Comparison of ENCODE assay signal across 14 cellular contexts in the genomic region with DNA sequence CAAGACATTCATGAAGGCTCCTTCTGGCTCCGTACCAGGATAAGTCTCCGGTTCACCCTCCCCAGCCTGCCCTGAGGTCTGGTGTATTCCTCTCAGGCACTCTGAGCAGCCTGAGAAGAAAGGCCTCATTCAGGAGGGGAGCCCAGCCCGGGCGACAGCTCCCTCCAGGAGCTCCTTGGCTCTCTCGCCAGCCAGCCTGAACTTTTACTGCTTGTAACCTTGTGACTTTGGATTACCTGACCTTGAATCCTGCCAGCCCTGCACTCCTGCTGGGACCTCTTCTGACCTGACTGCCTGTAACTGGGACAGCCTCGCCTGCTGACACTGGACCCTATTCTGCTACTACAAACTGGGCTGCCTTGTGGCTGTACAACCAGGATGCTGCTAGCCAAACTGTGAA.
DNase-seq lines count a peak whose midpoint lies in the region; TF ChIP-seq lines count a peak whose summit lies in the region.
"Had no signal": no experiment of that assay in that cellular context is flagged by ENCODE, and none has a peak within 500 bp of the region (broad histone marks: within the 10 kb centered on the region; RNA-seq: fewer than 3 reads in every experiment).

No MANE protein-coding gene starts in this region.

- no peaks in the 10 kb centered on the region for H3K9me3 Mint-ChIP-seq in T-helper 1 cell treated with Interleukin-12 subunit alpha and Interleukin-12 subunit beta and Interleukin-4 antibody, amounts not matched to agents 30 μg/mL and 1 μg/mL, for 36 hours
- no peaks in the 10 kb centered on the region for H3K9me3 Mint-ChIP-seq in T-helper 2 cell treated with Interferon-gamma antibody and Interleukin-4, amounts not matched to agents 5 μg/mL and 100 μg/mL, for 36 hours
- H3K9me3 Mint-ChIP-seq: activated CD4-positive, alpha-beta T cell treated with anti-CD3 and anti-CD28 coated beads, Interleukin-2, amount 10 ng/mL, durations not matched to agents 24 days and 14 days; activated T-helper 1 cell treated with anti-CD3 and anti-CD28 coated beads, Interleukin-12 subunit alpha, Interleukin-12 subunit beta, Interleukin-2, Interleukin-4 antibody, amounts not matched to agents 30 ng/mL and 10 ng/mL and 1 ng/mL, durations not matched to agents 14 hours and 24 hours and 36 hours had no signal

- H3K27me3 Mint-ChIP-seq in T-helper 1 cell treated with Interleukin-12 subunit alpha and Interleukin-12 subunit beta and Interleukin-4 antibody, amounts not matched to agents 30 μg/mL and 1 μg/mL, for 36 hours (ENCODE audit: low read depth), result no peaks in the 10 kb centered on the region
- no peaks in the 10 kb centered on the region for H3K27me3 Mint-ChIP-seq in T-helper 2 cell treated with Interferon-gamma antibody and Interleukin-4, amounts not matched to agents 5 μg/mL and 100 μg/mL, for 36 hours (ENCODE audit: low read depth)
- H3K27me3 Mint-ChIP-seq: activated CD4-positive, alpha-beta T cell treated with anti-CD3 and anti-CD28 coated beads, Interleukin-2, amount 10 ng/mL, durations not matched to agents 24 days and 14 days had no signal

- DNase-seq in T-helper 1 cell (no peak), caudate nucleus (lab: John Stamatoyannopoulos, UW) (peak in 15 of 61 donors; percentile 20 to 69 (median 34)), hypothalamus (lab: John Stamatoyannopoulos, UW) (peak in 26 of 51 donors; percentile 22 to 76 (median 45)), spleen (no peak), COR-L47 (lab: John Stamatoyannopoulos, UW) (no peak), glomerular visceral epithelial cell (ENCODE audit: extremely low spot score) (no peak)
- no peak for DNase-seq in T-helper 2 cell treated with Interferon-gamma antibody and Interleukin-4, amounts not matched to agents 5 μg/mL and 100 μg/mL, for 36 hours (ENCODE audit: low spot score)
- DNase-seq: activated CD4-positive, alpha-beta T cell treated with anti-CD3 and anti-CD28 coated beads, Interleukin-2, amount 10 ng/mL, durations not matched to agents 24 days and 14 days; SHP77; stimulated activated CD4-positive, alpha-beta T cell treated with anti-CD3 and anti-CD28 coated beads, Interleukin-12 subunit alpha, Interleukin-12 subunit beta, amount 100 ng/mL, for 4 hours; T1000 had no signal

- TF ChIP-seq POLR2A in spleen (IDR thresholded peaks at IDR 0.05), result no peak

- peaks cover 28% of the 10 kb centered on the region for H3K36me3 Mint-ChIP-seq in T-helper 1 cell treated with Interleukin-12 subunit alpha and Interleukin-12 subunit beta and Interleukin-4 antibody, amounts not matched to agents 30 μg/mL and 1 μg/mL, for 36 hours (ENCODE audit: low read depth)
- peaks cover 35% of the 10 kb centered on the region for H3K36me3 Mint-ChIP-seq in T-helper 2 cell treated with Interferon-gamma antibody and Interleukin-4, amounts not matched to agents 5 μg/mL and 100 μg/mL, for 36 hours (ENCODE audit: low read depth)

- H3K9me3 ChIP-seq in spleen, result no peaks in the 10 kb centered on the region

- peak overlapping the region; percentile 29 for H3K27ac Mint-ChIP-seq in T-helper 1 cell treated with Interleukin-12 subunit alpha and Interleukin-12 subunit beta and Interleukin-4 antibody, amounts not matched to agents 30 μg/mL and 1 μg/mL, for 36 hours
- no peak overlapping the region for H3K27ac Mint-ChIP-seq in T-helper 2 cell treated with Interferon-gamma antibody and Interleukin-4, amounts not matched to agents 5 μg/mL and 100 μg/mL, for 36 hours
- H3K27ac Mint-ChIP-seq: activated CD4-positive, alpha-beta T cell treated with anti-CD3 and anti-CD28 coated beads, Interleukin-2, amount 10 ng/mL, durations not matched to agents 24 days and 14 days; activated T-helper 1 cell treated with anti-CD3 and anti-CD28 coated beads, Interleukin-12 subunit alpha, Interleukin-12 subunit beta, Interleukin-2, Interleukin-4 antibody, amounts not matched to agents 30 ng/mL and 10 ng/mL and 1 ng/mL, durations not matched to agents 14 hours and 24 hours and 36 hours had no signal

- 57 to 86% (median 71%) methylated on average over 6 of the region's 6 CpGs for WGBS in spleen, 5 donors

- H3K4me1 ChIP-seq in spleen, result peaks cover 57 to 100% (median 91%) of the 10 kb centered on the region in 6 donors

- H3K4me3 ChIP-seq in spleen, result no peak overlapping the region

- H3K27ac ChIP-seq in caudate nucleus (ENCODE audit: low read depth, low read length) (peak overlapping the region; percentile 72), spleen (peak overlapping the region in 7 of 8 donors; percentile 18 to 87 (median 66))
- H3K27ac ChIP-seq: 22Rv1 had no signal

- H3K27me3 ChIP-seq in spleen (replicated peaks in 1 of 7), result no peaks in the 10 kb centered on the region

- intact Hi-C loops in spleen (cut with DNase I; ENCODE audit: low total_unique reads), result no loop called here

- H3K36me3 ChIP-seq in spleen, result peaks cover 0 to 52% (median 0%) of the 10 kb centered on the region in 6 donors

- H3K4me3 Mint-ChIP-seq in T-helper 1 cell treated with Interleukin-12 subunit alpha and Interleukin-12 subunit beta and Interleukin-4 antibody, amounts not matched to agents 30 μg/mL and 1 μg/mL, for 36 hours, result no peak overlapping the region
- H3K4me3 Mint-ChIP-seq in T-helper 2 cell treated with Interferon-gamma antibody and Interleukin-4, amounts not matched to agents 5 μg/mL and 100 μg/mL, for 36 hours, result no peak overlapping the region
- H3K4me3 Mint-ChIP-seq: activated CD4-positive, alpha-beta T cell treated with anti-CD3 and anti-CD28 coated beads, Interleukin-2, amount 10 ng/mL, durations not matched to agents 24 days and 14 days; activated T-helper 1 cell treated with anti-CD3 and anti-CD28 coated beads, Interleukin-12 subunit alpha, Interleukin-12 subunit beta, Interleukin-2, Interleukin-4 antibody, amounts not matched to agents 30 ng/mL and 10 ng/mL and 1 ng/mL, durations not matched to agents 14 hours and 24 hours and 36 hours had no signal

- TF ChIP-seq CTCF in spleen (IDR thresholded peaks at IDR 0.05 in 8 of 11, conservative IDR thresholded peaks at IDR 0.05 in 3 of 11), result no peak

- H3K4me1 Mint-ChIP-seq in T-helper 1 cell treated with Interleukin-12 subunit alpha and Interleukin-12 subunit beta and Interleukin-4 antibody, amounts not matched to agents 30 μg/mL and 1 μg/mL, for 36 hours (ENCODE audit: low read depth), result peaks cover 33% of the 10 kb centered on the region
- H3K4me1 Mint-ChIP-seq in T-helper 2 cell treated with Interferon-gamma antibody and Interleukin-4, amounts not matched to agents 5 μg/mL and 100 μg/mL, for 36 hours (ENCODE audit: low read depth), result peaks cover 21% of the 10 kb centered on the region

Comparison
In these comparisons a context has a peak if more than half of its experiments do, and no peak if none do; other contexts are left out.
1. DNase-seq: peak in hypothalamus (26 of 51); none in T-helper 1 cell (0 of 5), spleen (single experiment), COR-L47 (single experiment), T-helper 2 cell treated with Interferon-gamma antibody and Interleukin-4, amounts not matched to agents 5 μg/mL and 100 μg/mL, for 36 hours (single experiment) and glomerular visceral epithelial cell (single experiment).